17 cellular contexts compared by ENCODE assay signal in genomic region chr6:90859612-90860011, GRCh38.
DNase-seq lines count a peak whose midpoint lies in the region; ATAC-seq and TF ChIP-seq lines count a peak whose summit lies in the region.
"Had no signal": no experiment of that assay in that cellular context is flagged by ENCODE, and none has a peak within 500 bp of the region (broad histone marks: within the 10 kb centered on the region; RNA-seq: fewer than 3 reads in every experiment).

No MANE protein-coding gene starts in this region.

- H2AFZ ChIP-seq in neural progenitor cell (replicated peaks) = no peak overlapping the region

- H3K4me1 ChIP-seq in neural progenitor cell = no peaks in the 10 kb centered on the region
- H3K4me1 ChIP-seq: Caco-2, Peyer's patch had no signal

- no peaks in the 10 kb centered on the region for H3K79me2 ChIP-seq in neural progenitor cell (ENCODE audit: low read depth)

- no peak overlapping the region for H3K9ac ChIP-seq in neural progenitor cell

- peak; percentile 42 for DNase-seq in DMS 273 (lab: John Stamatoyannopoulos, UW; ENCODE audit: unreplicated experiment)
- DNase-seq in DMS 273 treated with DMSO at 0.1 percent for 48 hours (lab: John Stamatoyannopoulos, UW) = no peak
- DNase-seq in NB4 (ENCODE audit: low read depth) = peak; percentile 8
- peak; percentile 38 for DNase-seq in neural progenitor cell (ENCODE audit: low spot score)
- DNase-seq in NCI-H2029 treated with DMSO at 0.1 percent for 48 hours (lab: John Stamatoyannopoulos, UW) = no peak
- no peak for DNase-seq in activated naive CD8-positive, alpha-beta T cell treated with anti-CD3 and anti-CD28 coated beads, Interleukin-2, amount 50 U/mL, for 24 hours
- DNase-seq in NCI-H187 treated with DMSO at 0.1 percent for 48 hours (lab: John Stamatoyannopoulos, UW) = no peak
- DNase-seq: 8988T; activated naive CD4-positive, alpha-beta T cell treated with anti-CD3 and anti-CD28 coated beads, Interleukin-2, amount 50 U/mL, for 16 hours; Caco-2; central memory CD4-positive, alpha-beta T cell; NCI-H1694 treated with DMSO at 0.1 percent for 48 hours; Peyer's patch; small intestine had no signal

- H3K27me3 ChIP-seq in neural progenitor cell = no peaks in the 10 kb centered on the region
- H3K27me3 ChIP-seq: neutrophil, Peyer's patch had no signal

- no peak overlapping the region for H3K4me2 ChIP-seq in neural progenitor cell

- no peak overlapping the region for H3K27ac ChIP-seq in neural progenitor cell
- H3K27ac ChIP-seq: neutrophil, Peyer's patch, thoracic aorta had no signal

- no peaks in the 10 kb centered on the region for H3K4me1 Mint-ChIP-seq in neural progenitor cell
- no peaks in the 10 kb centered on the region for H3K4me1 Mint-ChIP-seq in activated naive CD8-positive, alpha-beta T cell treated with anti-CD3 and anti-CD28 coated beads, Interleukin-2, amount 50 U/mL, for 24 hours

- TF ChIP-seq POLR2A in NB4 (IDR thresholded peaks at IDR 0.05; ENCODE audit: extremely low read depth, insufficient read length) = no peak

- no peak overlapping the region for H3K4me3 Mint-ChIP-seq in neural progenitor cell
- H3K4me3 Mint-ChIP-seq in activated naive CD8-positive, alpha-beta T cell treated with anti-CD3 and anti-CD28 coated beads, Interleukin-2, amount 50 U/mL, for 24 hours = no peak overlapping the region

- no peaks in the 10 kb centered on the region for H4K20me1 ChIP-seq in neural progenitor cell (ENCODE audit: low read depth)

- H3K9me3 Mint-ChIP-seq in neural progenitor cell = no peaks in the 10 kb centered on the region
- no peaks in the 10 kb centered on the region for H3K9me3 Mint-ChIP-seq in activated naive CD8-positive, alpha-beta T cell treated with anti-CD3 and anti-CD28 coated beads, Interleukin-2, amount 50 U/mL, for 24 hours

- H3K27ac Mint-ChIP-seq in neural progenitor cell = no peak overlapping the region
- no peak overlapping the region for H3K27ac Mint-ChIP-seq in activated naive CD8-positive, alpha-beta T cell treated with anti-CD3 and anti-CD28 coated beads, Interleukin-2, amount 50 U/mL, for 24 hours

- TF ChIP-seq CTCF in NB4 (IDR thresholded peaks at IDR 0.05; ENCODE audit: low read depth, low read length) = no peak
- peak; percentile 24 for TF ChIP-seq CTCF in neural progenitor cell (IDR thresholded peaks at IDR 0.05)

- H3K36me3 ChIP-seq in neural progenitor cell = no peaks in the 10 kb centered on the region
- H3K36me3 ChIP-seq: neutrophil, Peyer's patch, thoracic aorta had no signal

- H3K27me3 Mint-ChIP-seq in neural progenitor cell (ENCODE audit: insufficient read depth, low read depth) = peaks cover 2% of the 10 kb centered on the region
- H3K27me3 Mint-ChIP-seq in activated naive CD8-positive, alpha-beta T cell treated with anti-CD3 and anti-CD28 coated beads, Interleukin-2, amount 50 U/mL, for 24 hours = peaks cover 3% of the 10 kb centered on the region

- H3K9me3 ChIP-seq in neural progenitor cell (ENCODE audit: low read depth) = no peaks in the 10 kb centered on the region
- H3K9me3 ChIP-seq: Caco-2, neutrophil, Peyer's patch, thoracic aorta had no signal

- no peaks in the 10 kb centered on the region for H3F3A ChIP-seq in neural progenitor cell (ENCODE audit: low read depth)

- no peaks in the 10 kb centered on the region for H3K36me3 Mint-ChIP-seq in neural progenitor cell
- H3K36me3 Mint-ChIP-seq in activated naive CD8-positive, alpha-beta T cell treated with anti-CD3 and anti-CD28 coated beads, Interleukin-2, amount 50 U/mL, for 24 hours (ENCODE audit: low read depth) = no peaks in the 10 kb centered on the region

- H3K4me3 ChIP-seq in NB4 (ENCODE audit: low read depth, low read length) = no peak overlapping the region
- no peak overlapping the region for H3K4me3 ChIP-seq in neural progenitor cell
- H3K4me3 ChIP-seq: Peyer's patch, thoracic aorta had no signal

- peak; percentile 50; the same call in 2 of the 3 replicates for ATAC-seq in SK-N-SH treated with all-trans-retinoic acid at 6 μM for 48 hours
- no peak for ATAC-seq in activated naive CD8-positive, alpha-beta T cell treated with anti-CD3 and anti-CD28 coated beads, Interleukin-2, amount 50 U/mL, for 24 hours

TF ChIP-seq in SK-N-SH treated with all-trans-retinoic acid at 6 μM for 48 hours, 23 proteins besides CTCF, POLR2A, EP300 and RAD21 (continues in another document):
- TF ChIP-seq PPARA (CRISPR knock-in tag; IDR thresholded peaks at IDR 0.05; ENCODE audit: borderline replicate concordance) = no peak
- no peak for TF ChIP-seq ZNF8 (CRISPR knock-in tag; IDR thresholded peaks at IDR 0.05)
- no peak for TF ChIP-seq TOX (CRISPR knock-in tag; IDR thresholded peaks at IDR 0.05; ENCODE audit: borderline replicate concordance)
- TF ChIP-seq TSHZ2 (CRISPR knock-in tag; IDR thresholded peaks at IDR 0.05) = no peak
- no peak for TF ChIP-seq CSRNP3 (CRISPR knock-in tag; IDR thresholded peaks at IDR 0.05)
- TF ChIP-seq CREB5 (CRISPR knock-in tag; IDR thresholded peaks at IDR 0.05; ENCODE audit: low read depth) = no peak
- TF ChIP-seq ISL1 (CRISPR knock-in tag; IDR thresholded peaks at IDR 0.05) = no peak
- TF ChIP-seq POU6F1 (CRISPR knock-in tag; IDR thresholded peaks at IDR 0.05; ENCODE audit: borderline replicate concordance, low read depth) = no peak
- no peak for TF ChIP-seq RARB (CRISPR knock-in tag; IDR thresholded peaks at IDR 0.05)
- no peak for TF ChIP-seq ZNF70 (CRISPR knock-in tag; IDR thresholded peaks at IDR 0.05)
- TF ChIP-seq OSR1 (CRISPR knock-in tag; IDR thresholded peaks at IDR 0.05) = no peak
- no peak for TF ChIP-seq ZFP30 (CRISPR knock-in tag; IDR thresholded peaks at IDR 0.05)
- TF ChIP-seq ZNF565 (CRISPR knock-in tag; conservative IDR thresholded peaks at IDR 0.05; ENCODE audit: low read depth) = no peak
- TF ChIP-seq ZC3H10 (CRISPR knock-in tag; IDR thresholded peaks at IDR 0.05) = no peak
- no peak for TF ChIP-seq GLIS3 (CRISPR knock-in tag; IDR thresholded peaks at IDR 0.05)
- no peak for TF ChIP-seq ARNTL (CRISPR knock-in tag; IDR thresholded peaks at IDR 0.05; ENCODE audit: borderline replicate concordance, low read depth)
- no peak for TF ChIP-seq CSDC2 (CRISPR knock-in tag; IDR thresholded peaks at IDR 0.05)
- no peak for TF ChIP-seq ZFP3 (CRISPR knock-in tag; IDR thresholded peaks at IDR 0.05)

Comparison
In these comparisons a context has a peak if more than half of its experiments do, and no peak if none do; other contexts are left out.
1. DNase-seq: peak in DMS 273 (single experiment), NB4 (single experiment) and neural progenitor cell (single experiment); none in DMS 273 treated with DMSO at 0.1 percent for 48 hours (single experiment), NCI-H2029 treated with DMSO at 0.1 percent for 48 hours (single experiment), activated naive CD8-positive, alpha-beta T cell treated with anti-CD3 and anti-CD28 coated beads, Interleukin-2, amount 50 U/mL, for 24 hours (single experiment) and NCI-H187 treated with DMSO at 0.1 percent for 48 hours (single experiment).